In the genomic region with DNA sequence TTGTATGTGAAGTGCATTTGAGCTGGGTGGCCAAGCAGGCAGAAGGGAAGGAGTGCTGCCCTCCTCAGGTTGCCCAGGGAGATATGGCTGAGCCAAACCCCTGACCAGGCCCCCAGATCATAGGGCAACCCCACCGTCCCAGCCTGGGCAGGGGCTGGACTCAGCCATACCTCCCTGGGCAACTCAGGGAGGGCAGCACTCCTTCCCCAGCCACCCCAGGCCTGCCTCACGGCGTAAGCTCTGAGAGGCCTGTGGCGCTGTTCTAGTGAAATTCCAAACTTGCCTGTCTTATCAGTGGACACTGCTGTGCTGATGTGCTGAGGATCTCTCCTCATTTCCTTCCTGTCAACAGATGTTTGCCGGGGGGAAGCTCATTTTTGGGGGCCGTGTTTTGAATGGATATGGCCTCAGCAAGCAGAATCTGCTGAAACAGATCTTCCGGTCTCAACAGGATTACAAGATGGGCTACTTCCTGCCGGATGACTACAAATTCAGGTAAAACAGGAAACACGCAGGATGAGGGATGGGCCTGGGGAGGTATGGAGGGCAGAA, we compare ENCODE assay signal across 1 cellular context.
A peak's percentile ranks its signal among the peaks of the same experiment; 100 is the strongest.
TF ChIP-seq lines count a peak whose summit lies in the region.

No MANE protein-coding gene starts in this region.

TF ChIP-seq in K562, 482 proteins besides CTCF, POLR2A, EP300 and RAD21 (continued from another document):
- no peak for TF ChIP-seq PHF8 (IDR thresholded peaks at IDR 0.05; ENCODE audit: borderline replicate concordance, low read length)
- TF ChIP-seq ZFP30 (CRISPR knock-in tag; IDR thresholded peaks at IDR 0.05; ENCODE audit: borderline replicate concordance) = no peak
- no peak for TF ChIP-seq PHTF2 (CRISPR knock-in tag; IDR thresholded peaks at IDR 0.05)
- TF ChIP-seq COPS2 (conservative IDR thresholded peaks at IDR 0.05) = no peak
- TF ChIP-seq ARID4B (CRISPR knock-in tag; IDR thresholded peaks at IDR 0.05) = no peak
- no peak for TF ChIP-seq BRF2 (IDR thresholded peaks at IDR 0.05; ENCODE audit: borderline replicate concordance, insufficient read depth, insufficient read length)
- TF ChIP-seq KDM2B (CRISPR knock-in tag; IDR thresholded peaks at IDR 0.05) = no peak
- no peak for TF ChIP-seq XRCC3 (IDR thresholded peaks at IDR 0.05)
- peak in 1 of 2 experiments; percentile 63; a peak in 1 of 4 replicates for TF ChIP-seq TEAD1 (CRISPR knock-in tag; IDR thresholded peaks at IDR 0.05)
TF ChIP-seq in K562: peak in this region for 35.
